Comparison of ENCODE assay signal across 8 cellular contexts in genomic region chr6:137904822-137905617, GRCh38. TPM values are rescaled to one million over a fixed set of nuclear protein-coding genes. Genes with fewer than 3 reads are reported as not detected.
DNase-seq lines count a peak whose midpoint lies in the region; ATAC-seq lines count a peak whose summit lies in the region.

No MANE protein-coding gene starts in this region.

- no peaks in the 10 kb centered on the region for H3K36me3 Mint-ChIP-seq in naive B cell

- no peaks in the 10 kb centered on the region for H3K9me3 Mint-ChIP-seq in naive B cell

- peak overlapping the region in 7 of 8 donors; percentile 29 to 81 (median 62) for H3K4me3 Mint-ChIP-seq in naive B cell

- peak overlapping the region in 4 of 6 donors; percentile 25 to 62 (median 52) for H3K27ac Mint-ChIP-seq in naive B cell

- peak; percentile 51 for ATAC-seq in HG03432 (IDR thresholded peaks at IDR 0.05; ENCODE audit: unreplicated experiment)
- ATAC-seq in naive B cell (ENCODE audit: low read depth in 2 of 2), result peak; percentile 28 to 41

- H3K4me1 Mint-ChIP-seq in naive B cell, result peaks cover 25 to 37% (median 36%) of the 10 kb centered on the region in 3 donors

- H3K27me3 Mint-ChIP-seq in naive B cell, result peaks cover 0 to 10% (median 0%) of the 10 kb centered on the region in 3 donors

- peak; percentile 26 for DNase-seq in NOMO-1 treated with DMSO at 0.1 percent for 48 hours (lab: John Stamatoyannopoulos, UW; ENCODE audit: unreplicated experiment)
- no peak for DNase-seq in NOMO-1 (lab: John Stamatoyannopoulos, UW; ENCODE audit: unreplicated experiment in 2 of 2)
- DNase-seq in activated T-cell treated with anti-CD3 and anti-CD28 coated beads for 4 hours, result peak; percentile 83
- DNase-seq in naive B cell, result no peak
- DNase-seq in amygdala (lab: John Stamatoyannopoulos, UW), result no peak
- no peak for DNase-seq in NCI-H2227 treated with DMSO at 0.1 percent for 48 hours (lab: John Stamatoyannopoulos, UW)
- no peak for DNase-seq in RPMI8226

RNA-seq across cellular contexts. Expression of gene TNFAIP3, which starts 38.0 kb away (rescaled TPM):
- polyA plus RNA-seq in naive B cell (ENCODE audit: low read depth in 6 of 6), result 10 to 100 TPM in 5 of 6 donors, 1 to 10 TPM in 1; 4.0 to 48.4 (median 33.8) TPM

Comparison
In these comparisons a context has a peak if more than half of its experiments do, and no peak if none do; other contexts are left out.
1. DNase-seq: peak in NOMO-1 treated with DMSO at 0.1 percent for 48 hours (single experiment) and activated T-cell treated with anti-CD3 and anti-CD28 coated beads for 4 hours (single experiment); none in NOMO-1 (0 of 2), naive B cell (single experiment), amygdala (0 of 56), NCI-H2227 treated with DMSO at 0.1 percent for 48 hours (single experiment) and RPMI8226 (single experiment).